8 cellular contexts compared by ENCODE assay signal in the genomic region with DNA sequence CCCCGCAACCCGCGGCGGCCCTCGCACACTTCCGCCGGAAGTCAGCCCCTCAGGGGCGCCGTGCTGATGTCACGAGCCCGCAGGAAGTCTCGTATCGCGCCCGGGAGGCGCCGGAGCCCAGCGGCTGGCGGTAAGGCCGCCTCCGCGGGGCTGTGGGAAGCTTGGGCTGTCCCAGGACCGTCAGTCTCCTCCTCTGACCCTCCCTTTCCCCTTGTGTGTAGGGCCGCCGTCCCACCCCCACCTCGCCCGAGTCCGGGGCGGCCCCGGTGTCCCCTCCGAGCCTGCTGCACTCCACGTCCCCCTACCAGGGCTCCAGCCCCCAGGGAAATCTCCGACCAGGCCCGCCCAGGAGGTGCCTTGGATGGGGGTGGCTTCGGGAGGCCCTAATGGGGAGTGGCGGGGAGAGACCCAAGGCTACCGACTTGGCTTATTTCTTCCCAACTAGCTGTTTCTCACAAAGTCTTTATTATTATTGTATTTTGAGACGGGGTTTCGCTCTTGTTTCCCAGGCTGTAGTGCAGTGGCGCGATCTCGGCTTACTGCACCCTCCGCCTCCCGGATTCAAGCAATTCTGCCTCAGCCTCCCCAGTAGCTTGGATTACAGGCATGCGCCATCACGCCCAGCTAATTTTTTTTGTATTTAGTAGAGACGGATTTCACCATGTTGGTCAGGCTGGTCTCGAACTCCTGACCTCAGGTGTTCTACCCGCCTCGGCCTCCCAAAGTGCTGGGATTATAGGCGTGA. TPM values are rescaled to one million over a fixed set of nuclear protein-coding genes. Genes with fewer than 3 reads are reported as not detected.
A peak's percentile ranks its signal among the peaks of the same experiment; 100 is the strongest.
DNase-seq lines count a peak whose midpoint lies in the region; ATAC-seq, FAIRE-seq and TF ChIP-seq lines count a peak whose summit lies in the region.

A gene (plus strand): TSS at position 86 of the 745 bp plus-strand sequence. CDS start 3,108 bp downstream, outside the sequence.

- H3K27me3 ChIP-seq in HUES64 (ENCODE audit: insufficient read depth, low read length), result no peaks in the 10 kb centered on the region
- H3K27me3 ChIP-seq in OCI-LY3 (ENCODE audit: low read depth, low read length), result no peaks in the 10 kb centered on the region

- peak within 1 kb of the TSS; percentile 92 for H3K9ac ChIP-seq in HUES64 (ENCODE audit: low read depth, low read length)
- H3K9ac ChIP-seq in OCI-LY3 (ENCODE audit: low read length), result peak within 1 kb of the TSS; percentile 82

- DNase-seq in D721Med (ENCODE audit: insufficient read length, low spot score), result peak; percentile 99
- peak; percentile 76 for DNase-seq in activated T-cell treated with anti-CD3 and anti-CD28 coated beads for 1 hour (ENCODE audit: low read depth)
- peak; percentile 83 for DNase-seq in epithelial cell of esophagus (ENCODE audit: low read depth)
- DNase-seq in mucosa of gallbladder (ENCODE audit: low spot score), result peak; percentile 87
- peak; percentile 86 for DNase-seq in stimulated activated CD8-positive, alpha-beta memory T cell treated with anti-CD3 and anti-CD28 coated beads, Interleukin-4, amount 100 ng/mL, for 24 hours (ENCODE audit: low read depth)

- H4K20me1 ChIP-seq in OCI-LY3 (ENCODE audit: insufficient read depth, low read length), result no peaks in the 10 kb centered on the region

- peak within 1 kb of the TSS; percentile 74 for H3K4me3 ChIP-seq in HUES64 (ENCODE audit: low read length)
- peak within 1 kb of the TSS; percentile 91 for H3K4me3 ChIP-seq in OCI-LY3 (ENCODE audit: low read length)
- H3K4me3 ChIP-seq in epithelial cell of esophagus (ENCODE audit: low read length), result peak within 1 kb of the TSS; percentile 61

- TF ChIP-seq CTCF in D721Med (IDR thresholded peaks at IDR 0.05; ENCODE audit: insufficient read depth, missing control alignments), result no peak
- TF ChIP-seq CTCF in OCI-LY3 (IDR thresholded peaks at IDR 0.05; ENCODE audit: low read depth, low read length), result no peak
- TF ChIP-seq CTCF in epithelial cell of esophagus (IDR thresholded peaks at IDR 0.05; ENCODE audit: insufficient read depth, low read depth, low read length, missing control alignments), result no peak

- H2AFZ ChIP-seq in OCI-LY3 (ENCODE audit: low read depth, low read length), result no peak within 1 kb of the TSS

- H3K4me2 ChIP-seq in OCI-LY3 (ENCODE audit: low read length), result peak within 1 kb of the TSS; percentile 59

- H3K4me1 ChIP-seq in HUES64 (ENCODE audit: insufficient read depth, low read length) (no peaks in the 10 kb centered on the region), OCI-LY3 (ENCODE audit: low read length) (peaks cover 18% of the 10 kb centered on the region)

- H3K27ac ChIP-seq in HUES64 (ENCODE audit: low read depth, low read length), result peak within 1 kb of the TSS; percentile 95
- H3K27ac ChIP-seq in OCI-LY3 (ENCODE audit: low read length), result peak within 1 kb of the TSS; percentile 74

- WGBS in HUES64, result 22% methylated on average over 48 of the region's 51 CpGs

- ATAC-seq in GM21515 (IDR thresholded peaks at IDR 0.05; ENCODE audit: unreplicated experiment), result peak; percentile 96

- H3K9me3 ChIP-seq in HUES64 (ENCODE audit: insufficient read depth, low read depth, low read length) (no peaks in the 10 kb centered on the region), OCI-LY3 (ENCODE audit: insufficient read depth, low read length) (no peaks in the 10 kb centered on the region)

- FAIRE-seq in D721Med (lab: Jason Lieb, UNC), result no peak

- H3K79me2 ChIP-seq in OCI-LY3 (ENCODE audit: low read length), result peaks cover 12% of the 10 kb centered on the region; the same call in 1 of the 2 replicates

- H3K36me3 ChIP-seq in HUES64 (ENCODE audit: insufficient read depth, low read length), result peaks cover 29% of the 10 kb centered on the region
- H3K36me3 ChIP-seq in OCI-LY3 (replicated peaks; ENCODE audit: low read depth, low read length), result peaks cover 12% of the 10 kb centered on the region

RNA-seq across cellular contexts. Expression of the gene that starts here (rescaled TPM):
- polyA plus RNA-seq in HUES64 (2013, experiment 1 of 2), result 40.9 TPM
- 50.8 TPM for polyA plus RNA-seq in HUES64 (2013, experiment 2 of 2)
- total RNA-seq in mucosa of gallbladder, result 64.9 TPM

Comparison
In these comparisons a context has a peak if more than half of its experiments do, and no peak if none do; other contexts are left out.
1. Peak in every context shown above with its lines: DNase-seq, ATAC-seq, H3K4me3 ChIP-seq and H3K27ac ChIP-seq.